In genomic region chr1:38817958-38818705, GRCh38 we compare ENCODE assay signal across 8 cellular contexts. TPM values are rescaled to one million over a fixed set of nuclear protein-coding genes. Genes with fewer than 3 reads are reported as not detected.
DNase-seq lines count a peak whose midpoint lies in the region; ATAC-seq and TF ChIP-seq lines count a peak whose summit lies in the region.

No MANE protein-coding gene starts in this region.

- H3K27me3 ChIP-seq in CD4-positive, alpha-beta memory T cell (ENCODE audit: insufficient read depth, low read length), result peaks cover 41% of the 10 kb centered on the region
- H3K27me3 ChIP-seq in trophoblast cell (ENCODE audit: insufficient read depth, low read length), result peaks cover 7% of the 10 kb centered on the region

- CTCF ChIA-PET in CD4-positive, alpha-beta memory T cell (lab: Charles Lee; ENCODE audit: partially characterized antibody), result interaction anchor here (0.6 to 2.7 kb wide), 5 partner anchors 10 to 790 kb away, joined by 4 to 11 read pairs (median 6); no protein-coding TSS in a partner anchor

- no peaks in the 10 kb centered on the region for H3K79me2 ChIP-seq in trophoblast cell (ENCODE audit: control insufficient read depth, insufficient read depth, low read length, poor library complexity)

- no peak overlapping the region for H2AK5ac ChIP-seq in trophoblast cell (ENCODE audit: low read length)

- ATAC-seq in GM19397 (IDR thresholded peaks at IDR 0.05; ENCODE audit: unreplicated experiment), result no peak

- H3K27ac ChIP-seq in CD4-positive, alpha-beta memory T cell (ENCODE audit: low read depth, low read length), result no peak overlapping the region
- H3K27ac ChIP-seq in trophoblast cell (ENCODE audit: low read depth, low read length), result no peak overlapping the region

- intact Hi-C loops in CD4-positive, alpha-beta memory T cell (cut with micrococcal nuclease), result loop anchor here (10.0 kb wide), 1 partner anchor 323 kb away; no protein-coding TSS in a partner anchor

- no peak overlapping the region for H2BK12ac ChIP-seq in trophoblast cell (ENCODE audit: low read length)

- H3K9me3 Mint-ChIP-seq in CD4-positive, alpha-beta memory T cell, result peaks cover 0 to 3% (median 0%) of the 10 kb centered on the region in 8 donors

- no peak overlapping the region for H3K18ac ChIP-seq in trophoblast cell (ENCODE audit: low read length)

- peaks cover 48 to 64% of the 10 kb centered on the region in 2 donors for H3K27me3 Mint-ChIP-seq in CD4-positive, alpha-beta memory T cell

- H3K36me3 Mint-ChIP-seq in CD4-positive, alpha-beta memory T cell, result no peaks in the 10 kb centered on the region

- no peak overlapping the region for H3K4ac ChIP-seq in trophoblast cell (ENCODE audit: low read depth, low read length)

- H2BK5ac ChIP-seq in trophoblast cell (ENCODE audit: low read depth, low read length, poor library complexity), result no peak overlapping the region

- peaks cover 3 to 23% (median 6%) of the 10 kb centered on the region in 4 donors for H3K4me1 Mint-ChIP-seq in CD4-positive, alpha-beta memory T cell

- POLR2A ChIA-PET in CD4-positive, alpha-beta memory T cell (lab: Charles Lee; ENCODE audit: partially characterized antibody), result no interaction called here

- H3K27ac Mint-ChIP-seq in CD4-positive, alpha-beta memory T cell, result no peak overlapping the region

- H2BK120ac ChIP-seq in trophoblast cell (ENCODE audit: insufficient read depth, low read length, poor library complexity), result no peak overlapping the region

- peak; percentile 96 for TF ChIP-seq CTCF in LNCAP (IDR thresholded peaks at IDR 0.05)
- TF ChIP-seq CTCF in fibroblast of the aortic adventitia (IDR thresholded peaks at IDR 0.05; ENCODE audit: insufficient read depth, low read length), result peak; percentile 44

- H4K91ac ChIP-seq in trophoblast cell (ENCODE audit: low read depth, low read length), result no peak overlapping the region

- no peaks in the 10 kb centered on the region for H3K36me3 ChIP-seq in CD4-positive, alpha-beta memory T cell (ENCODE audit: insufficient read depth, low read length)
- H3K36me3 ChIP-seq in trophoblast cell (ENCODE audit: control insufficient read depth in 1 of 2, insufficient read depth in 2 of 2, low read length in 2 of 2), result no peaks in the 10 kb centered on the region

- H3K4me1 ChIP-seq in CD4-positive, alpha-beta memory T cell (ENCODE audit: insufficient read depth, low read length), result peaks cover 19% of the 10 kb centered on the region
- peaks cover 3 to 7% of the 10 kb centered on the region in 2 experiments for H3K4me1 ChIP-seq in trophoblast cell (ENCODE audit: control insufficient read depth in 1 of 2, insufficient read depth in 2 of 2, low read length in 2 of 2)

- WGBS in trophoblast cell (ENCODE audit: extremely low coverage, insufficient coverage, insufficient read length), result no CpG with 5 or more reads among the region's 79 CpGs

- H2AFZ ChIP-seq in trophoblast cell (ENCODE audit: insufficient read depth, low read length, poor library complexity), result peak overlapping the region; percentile 61

- H3K9me3 ChIP-seq in CD4-positive, alpha-beta memory T cell (ENCODE audit: control insufficient read depth in 1 of 2, low read length in 2 of 2), result no peaks in the 10 kb centered on the region
- H3K9me3 ChIP-seq in trophoblast cell (ENCODE audit: insufficient read depth, low read depth, low read length), result peaks cover 15% of the 10 kb centered on the region

- H4K12ac ChIP-seq in trophoblast cell (ENCODE audit: low read depth, low read length), result no peak overlapping the region

- no peak overlapping the region for H3K23ac ChIP-seq in trophoblast cell (ENCODE audit: low read length)

- no peaks in the 10 kb centered on the region for H3K79me1 ChIP-seq in trophoblast cell (ENCODE audit: low read length)

- peak in 4 of 5 donors; percentile 13 to 34 (median 18) for DNase-seq in CD4-positive, alpha-beta memory T cell
- DNase-seq in activated T-cell treated with anti-CD3 and anti-CD28 coated beads for 4 hours (peak; percentile 43), fibroblast of the aortic adventitia (ENCODE audit: low read depth) (no peak), trophoblast cell (peak in 1 of 2 donors; percentile 30), NCI-H510A treated with DMSO at 0.1 percent for 48 hours (lab: John Stamatoyannopoulos, UW) (no peak), foreskin melanocyte (no peak)

- no peak overlapping the region for H3K4me3 ChIP-seq in CD4-positive, alpha-beta memory T cell (ENCODE audit: low read length in 2 of 2)
- H3K4me3 ChIP-seq in fibroblast of the aortic adventitia (ENCODE audit: low read depth, low read length) (peak overlapping the region; percentile 17), trophoblast cell (ENCODE audit: low read depth, low read length) (peak overlapping the region; percentile 50)

- H3K14ac ChIP-seq in trophoblast cell (ENCODE audit: low read length), result no peak overlapping the region

- H4K8ac ChIP-seq in trophoblast cell (ENCODE audit: low read depth, low read length), result peak overlapping the region; percentile 26

- H3K9ac ChIP-seq in trophoblast cell (ENCODE audit: low read length), result peak overlapping the region; percentile 47

- peak overlapping the region in 2 of 8 donors; percentile 13 to 59 for H3K4me3 Mint-ChIP-seq in CD4-positive, alpha-beta memory T cell

- peak overlapping the region; percentile 80 for H3K4me2 ChIP-seq in trophoblast cell (ENCODE audit: low read length)

RNA-seq across cellular contexts. Expression of gene RRAGC, which starts 41.4 kb away (rescaled TPM):
- total RNA-seq in CD4-positive, alpha-beta memory T cell, result 10 to 100 TPM; 24.5 to 25.2 TPM
- 1 to 10 TPM; 8.8 to 9.0 TPM for polyA plus RNA-seq in CD4-positive, alpha-beta memory T cell
- 44.4 and 56.8 TPM in 2 replicates for total RNA-seq in fibroblast of the aortic adventitia (ENCODE audit: low replicate concordance)
- 36.4 and 39.7 TPM in 2 replicates for polyA plus RNA-seq in trophoblast cell (2013)

RNA-seq across cellular contexts. Expression of gene MYCBP, which starts 55.0 kb away (rescaled TPM):
- 10 to 100 TPM; 13.4 to 15.4 TPM for total RNA-seq in CD4-positive, alpha-beta memory T cell
- 10 to 100 TPM; 55.6 to 77.8 TPM for polyA plus RNA-seq in CD4-positive, alpha-beta memory T cell
- 8.9 and 10.5 TPM in 2 replicates for total RNA-seq in fibroblast of the aortic adventitia (ENCODE audit: low replicate concordance)
- 40.6 and 42.4 TPM in 2 replicates for polyA plus RNA-seq in trophoblast cell (2013)

Comparison
In these comparisons a context has a peak if more than half of its experiments do, and no peak if none do; other contexts are left out.
1. DNase-seq: peak in CD4-positive, alpha-beta memory T cell (4 of 5) and activated T-cell treated with anti-CD3 and anti-CD28 coated beads for 4 hours (single experiment); none in fibroblast of the aortic adventitia (single experiment), NCI-H510A treated with DMSO at 0.1 percent for 48 hours (single experiment) and foreskin melanocyte (single experiment).
2. H3K4me3 ChIP-seq: peak in fibroblast of the aortic adventitia (single experiment) and trophoblast cell (single experiment); none in CD4-positive, alpha-beta memory T cell (0 of 2).